In the genomic region with DNA sequence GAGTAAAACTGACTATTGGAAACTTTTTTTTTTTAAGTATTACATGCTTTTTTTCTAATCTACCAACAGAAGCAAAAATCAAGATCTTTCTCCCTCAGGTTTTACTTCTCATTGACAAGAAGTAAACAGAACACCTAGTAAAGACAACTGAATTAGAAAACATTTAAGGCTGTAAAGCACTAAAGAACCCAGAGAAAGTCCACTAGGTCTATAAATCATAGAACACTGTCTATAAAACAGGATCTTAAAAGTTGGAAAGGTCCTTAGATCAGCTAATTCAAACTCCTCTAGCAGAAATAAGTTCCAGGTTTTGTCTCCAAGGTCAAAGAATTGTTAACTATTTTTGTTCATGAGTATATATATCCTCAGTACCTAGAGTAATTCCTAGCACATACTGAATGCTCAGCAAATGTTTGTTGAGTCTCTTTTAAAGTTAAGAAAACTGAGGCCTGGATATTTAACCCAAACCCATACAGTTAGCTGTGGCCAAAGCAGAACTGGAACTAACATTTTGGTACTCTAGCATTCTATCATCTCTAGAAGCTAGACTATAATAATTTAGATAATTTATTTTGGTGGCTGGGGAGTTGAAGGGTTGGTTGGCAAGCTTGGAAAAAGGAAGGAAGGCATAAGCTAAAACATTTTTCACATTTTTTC, we compare ENCODE assay signal across 12 cellular contexts. TPM values are rescaled to one million over a fixed set of nuclear protein-coding genes. Genes with fewer than 3 reads are reported as not detected.
DNase-seq lines count a peak whose midpoint lies in the region; ATAC-seq, FAIRE-seq and TF ChIP-seq lines count a peak whose summit lies in the region.
"Had no signal": no experiment of that assay in that cellular context is flagged by ENCODE, and none has a peak within 500 bp of the region (broad histone marks: within the 10 kb centered on the region; RNA-seq: fewer than 3 reads in every experiment).

No MANE protein-coding gene starts in this region.

- peaks cover 76% of the 10 kb centered on the region for H3K4me1 Mint-ChIP-seq in activated T-cell treated with anti-CD3 and anti-CD28 coated beads, Interleukin-2, amount 50 U/mL, for 24 hours (ENCODE audit: low read depth)
- peaks cover 70% of the 10 kb centered on the region for H3K4me1 Mint-ChIP-seq in activated CD4-positive, alpha-beta memory T cell treated with anti-CD3 and anti-CD28 coated beads for 36 hours (ENCODE audit: low read depth)

- H3K4me3 ChIP-seq in HepG2 (replicated peaks in 1 of 3; ENCODE audit: insufficient read depth in 1 of 3, low read depth in 2 of 3, low read length in 3 of 3) (no peak overlapping the region), subcutaneous abdominal adipose tissue (ENCODE audit: low read depth in 1 of 5, low read length in 5 of 5) (peak overlapping the region; percentile 1 to 97 (median 10))

- TF ChIP-seq EP300 in HepG2 (IDR thresholded peaks at IDR 0.05; ENCODE audit: low read depth in 2 of 2, low read length in 2 of 2) (no peak), HepG2 (CRISPR knock-in tag; IDR thresholded peaks at IDR 0.05; ENCODE audit: borderline replicate concordance) (no peak)

- H3K4me3 Mint-ChIP-seq in activated T-cell treated with anti-CD3 and anti-CD28 coated beads, Interleukin-2, amount 50 U/mL, for 24 hours: peak overlapping the region; percentile 88
- peak overlapping the region; percentile 54 for H3K4me3 Mint-ChIP-seq in activated CD4-positive, alpha-beta memory T cell treated with anti-CD3 and anti-CD28 coated beads for 36 hours

- no peak for TF ChIP-seq POLR2A in HepG2 (IDR thresholded peaks at IDR 0.05; ENCODE audit: insufficient read depth in 1 of 2, low read depth in 2 of 2, low read length in 2 of 2)

- no peak for FAIRE-seq in HepG2 (lab: Jason Lieb, UNC)

- peak overlapping the region; percentile 48 for H3K27ac Mint-ChIP-seq in activated T-cell treated with anti-CD3 and anti-CD28 coated beads, Interleukin-2, amount 50 U/mL, for 24 hours
- peak overlapping the region; percentile 53 for H3K27ac Mint-ChIP-seq in activated CD4-positive, alpha-beta memory T cell treated with anti-CD3 and anti-CD28 coated beads for 36 hours

- in situ Hi-C loops in HepG2 (cut with HindIII; ENCODE audit: extremely low pct_ligation_motif_present, low pct_unique_long_range_greater_than_20kb): no loop called here

- peaks cover 70% of the 10 kb centered on the region for H3K79me2 ChIP-seq in HepG2 (ENCODE audit: insufficient read depth, low read length)

- no peak for DNase-seq in activated T-cell treated with anti-CD3 and anti-CD28 coated beads, Interleukin-2, amount 50 U/mL, for 24 hours
- no peak for DNase-seq in activated T-cell treated with anti-CD3 and anti-CD28 coated beads, Interleukin-2, amount 50 U/mL, for 1 hour
- no peak for DNase-seq in activated CD4-positive, alpha-beta memory T cell treated with anti-CD3 and anti-CD28 coated beads for 36 hours
- no peak for DNase-seq in HepG2 (ENCODE audit: low spot score)
- DNase-seq in GDM1 (lab: John Stamatoyannopoulos, UW): no peak
- no peak for DNase-seq in cerebellar nuclear complex (lab: John Stamatoyannopoulos, UW)
- no peak for DNase-seq in DMS53 treated with DMSO at 0.1 percent for 48 hours (lab: John Stamatoyannopoulos, UW; ENCODE audit: unreplicated experiment)
- DNase-seq: ACHN, anterior cingulate cortex, NCI-H774, WERI-Rb-1 had no signal

- H3K9ac ChIP-seq in HepG2 (ENCODE audit: insufficient read depth, low read depth, low read length): no peak overlapping the region
- H3K9ac ChIP-seq in subcutaneous abdominal adipose tissue (ENCODE audit: low read length in 5 of 5): peak overlapping the region in 4 of 5 donors; percentile 59 to 95 (median 82)

- TF ChIP-seq RAD21 in HepG2 (CRISPR knock-in tag; IDR thresholded peaks at IDR 0.05): no peak

- H3K27me3 ChIP-seq in HepG2 (ENCODE audit: control insufficient read depth in 1 of 2, insufficient read depth in 2 of 2, low read length in 2 of 2) (no peaks in the 10 kb centered on the region), subcutaneous abdominal adipose tissue (ENCODE audit: control insufficient read depth in 5 of 5, insufficient read depth in 4 of 5, low read length in 5 of 5) (no peaks in the 10 kb centered on the region)

- H3K36me3 Mint-ChIP-seq in activated T-cell treated with anti-CD3 and anti-CD28 coated beads, Interleukin-2, amount 50 U/mL, for 24 hours (ENCODE audit: low read depth): peaks cover 11% of the 10 kb centered on the region
- H3K36me3 Mint-ChIP-seq in activated CD4-positive, alpha-beta memory T cell treated with anti-CD3 and anti-CD28 coated beads for 36 hours: peaks cover 5% of the 10 kb centered on the region

- H3K9me3 ChIP-seq in HepG2 (ENCODE audit: low read length): no peaks in the 10 kb centered on the region
- no peaks in the 10 kb centered on the region for H3K9me3 ChIP-seq in subcutaneous abdominal adipose tissue (ENCODE audit: control insufficient read depth in 5 of 5, low read length in 5 of 5)

- no peaks in the 10 kb centered on the region for H3K27me3 Mint-ChIP-seq in activated T-cell treated with anti-CD3 and anti-CD28 coated beads, Interleukin-2, amount 50 U/mL, for 24 hours
- H3K27me3 Mint-ChIP-seq in activated CD4-positive, alpha-beta memory T cell treated with anti-CD3 and anti-CD28 coated beads for 36 hours: no peaks in the 10 kb centered on the region

- H2AFZ ChIP-seq in HepG2 (ENCODE audit: low read length): no peak overlapping the region

- H3K4me1 ChIP-seq in HepG2 (ENCODE audit: insufficient read depth, low read length) (peaks cover 43% of the 10 kb centered on the region), subcutaneous abdominal adipose tissue (ENCODE audit: control insufficient read depth in 5 of 5, insufficient read depth in 5 of 5, low read length in 5 of 5) (peaks cover 0 to 70% (median 66%) of the 10 kb centered on the region in 5 donors)

- H3K27ac ChIP-seq in HepG2 (ENCODE audit: extremely low read length, insufficient read depth, low read length) (no peak overlapping the region), subcutaneous abdominal adipose tissue (ENCODE audit: low read depth, low read length) (peak overlapping the region; percentile 87)
- H3K27ac ChIP-seq: WERI-Rb-1 had no signal

- CTCF ChIA-PET in activated CD4-positive, alpha-beta memory T cell treated with anti-CD3 and anti-CD28 coated beads for 36 hours (lab: Charles Lee): interaction anchor here (0.7 to 1.5 kb wide), 3 partner anchors 11 to 112 kb away, joined by 3 to 4 read pairs (median 4); no protein-coding TSS in a partner anchor
- CTCF ChIA-PET in HepG2 (lab: Yijun Ruan, JAX; ENCODE audit: low intra/inter-chr PET ratio, low total read pairs): no interaction called here

- no peaks in the 10 kb centered on the region for H3K9me3 Mint-ChIP-seq in activated T-cell treated with anti-CD3 and anti-CD28 coated beads, Interleukin-2, amount 50 U/mL, for 24 hours
- no peaks in the 10 kb centered on the region for H3K9me3 Mint-ChIP-seq in activated CD4-positive, alpha-beta memory T cell treated with anti-CD3 and anti-CD28 coated beads for 36 hours

- no TSS peak for BruUV-seq in HepG2 (replicated peaks; lab: Mats Ljungman, UMichigan)

- H3K4me2 ChIP-seq in HepG2 (ENCODE audit: low read depth, low read length): peak overlapping the region; percentile 90; the same call in 1 of the 2 replicates

- H3K36me3 ChIP-seq in HepG2 (replicated peaks in 1 of 2; ENCODE audit: control insufficient read depth in 1 of 2, insufficient read depth in 2 of 2, low read length in 2 of 2) (no peaks in the 10 kb centered on the region), subcutaneous abdominal adipose tissue (ENCODE audit: control insufficient read depth in 5 of 5, insufficient read depth in 5 of 5, low read length in 5 of 5) (no peaks in the 10 kb centered on the region)
- H3K36me3 ChIP-seq: WERI-Rb-1 had no signal

- no peak for ATAC-seq in HepG2

- POLR2A ChIA-PET in activated CD4-positive, alpha-beta memory T cell treated with anti-CD3 and anti-CD28 coated beads for 36 hours (lab: Charles Lee): interaction anchor here (0.6 to 1.0 kb wide), 3 partner anchors 10 to 75 kb away, joined by 3 read pairs; no protein-coding TSS in a partner anchor
- POLR2A ChIA-PET in HepG2 (lab: Yijun Ruan, JAX): interaction anchor here (0.6 kb wide), 1 partner anchor 27 kb away, joined by 3 read pairs; no protein-coding TSS in a partner anchor

- TF ChIP-seq CTCF in HepG2 (CRISPR knock-in tag; IDR thresholded peaks at IDR 0.05): no peak

- H4K20me1 ChIP-seq in HepG2 (ENCODE audit: insufficient read depth, low read length): peaks cover 3% of the 10 kb centered on the region; the same call in 1 of the 2 replicates

- intact Hi-C loops in activated CD4-positive, alpha-beta memory T cell treated with anti-CD3 and anti-CD28 coated beads for 36 hours (cut with micrococcal nuclease): loop anchor here (5.0 kb wide), 3 partner anchors 101 to 361 kb away; partner anchors contain the start of genes NRDC, OSBPL9 and RNF11
- intact Hi-C loops in HepG2 (cut with micrococcal nuclease; ENCODE audit: unreplicated experiment): no loop called here

TF ChIP-seq in HepG2, 621 proteins besides CTCF, POLR2A, EP300 and RAD21 (continues in another document):
- TF ChIP-seq MEIS2 (CRISPR knock-in tag; IDR thresholded peaks at IDR 0.05) (no peak), ZNF205 (CRISPR knock-in tag; IDR thresholded peaks at IDR 0.05) (peak; percentile 79; the same call in 1 of the 2 replicates)

RNA-seq across cellular contexts. Expression of gene EPS15, which starts 3.0 kb away (rescaled TPM):
- total RNA-seq in activated CD4-positive, alpha-beta memory T cell treated with anti-CD3 and anti-CD28 coated beads for 36 hours: 10 to 100 TPM; 69.5 to 69.6 TPM
- total RNA-seq in HepG2 (2016; rRNA removed; fragmentation: Illumina TruSeq; extraction: Trizol): 19.3 and 33.6 TPM in 2 replicates
- total RNA-seq in HepG2 (2016; cell fraction: cytosol; rRNA removed; fragmentation: Illumina TruSeq; extraction: Trizol; ENCODE audit: low read depth): 18.9 and 24.9 TPM in 2 replicates
- total RNA-seq in HepG2 (2016; cell fraction: insoluble cytoplasmic fraction; rRNA removed; fragmentation: Illumina TruSeq; extraction: Trizol): 18.3 and 30.7 TPM in 2 replicates
- total RNA-seq in HepG2 (2016; cell fraction: membrane; rRNA removed; fragmentation: Illumina TruSeq; extraction: Trizol): 20.2 and 23.7 TPM in 2 replicates
- total RNA-seq in HepG2 (2016; cell fraction: nucleus; rRNA removed; fragmentation: Illumina TruSeq; extraction: Trizol): 19.4 and 20.2 TPM in 2 replicates
- polyA plus RNA-seq in HepG2 (2011; rRNA removed): 13.5 and 14.3 TPM in 2 replicates
- polyA plus RNA-seq in HepG2 (2011; cell fraction: cytosol; rRNA removed): 6.6 and 11.7 TPM in 2 replicates
- polyA plus RNA-seq in HepG2 (2011; cell fraction: nucleus; rRNA removed): 11.1 and 13.7 TPM in 2 replicates
- polyA plus RNA-seq in HepG2 (2012): 17.2 and 18.4 TPM in 2 replicates
- polyA plus RNA-seq in HepG2 (2016; cell fraction: cytosol; fragmentation: Illumina TruSeq; extraction: Trizol; ENCODE audit: low read depth): 1.9 and 2.1 TPM in 2 replicates
- 22.3 and 23.1 TPM in 2 replicates for polyA plus RNA-seq in HepG2 (2016; cell fraction: insoluble cytoplasmic fraction; fragmentation: Illumina TruSeq; extraction: Trizol; ENCODE audit: low read depth)
- 7.0 and 7.5 TPM in 2 replicates for polyA plus RNA-seq in HepG2 (2016; cell fraction: membrane; fragmentation: Illumina TruSeq; extraction: Trizol; ENCODE audit: low read depth)
- polyA plus RNA-seq in HepG2 (2016; cell fraction: nucleus; fragmentation: Illumina TruSeq; extraction: Trizol; ENCODE audit: insufficient read depth, low read depth): 18.0 and 18.2 TPM in 2 replicates
- polyA minus RNA-seq in HepG2 (2011; rRNA and poly(A)+ RNA removed; ENCODE audit: low replicate concordance): 20.3 and 23.0 TPM in 2 replicates
- polyA minus RNA-seq in HepG2 (2011; cell fraction: cytosol; rRNA and poly(A)+ RNA removed): 28.8 and 39.2 TPM in 2 replicates
- 39.4 and 39.5 TPM in 2 replicates for polyA minus RNA-seq in HepG2 (2011; cell fraction: nucleus; rRNA and poly(A)+ RNA removed)

Comparison
In these comparisons a context has a peak if more than half of its experiments do, and no peak if none do; other contexts are left out.
1. H3K4me3 ChIP-seq: peak in subcutaneous abdominal adipose tissue (5 of 5); none in HepG2 (0 of 3).